Comparison of ENCODE assay signal across 13 cellular contexts in genomic region chr7:37719077-37719476, GRCh38. TPM values are rescaled to one million over a fixed set of nuclear protein-coding genes. Genes with fewer than 3 reads are reported as not detected.
DNase-seq lines count a peak whose midpoint lies in the region; ATAC-seq, FAIRE-seq and TF ChIP-seq lines count a peak whose summit lies in the region.
"Had no signal": no experiment of that assay in that cellular context is flagged by ENCODE, and none has a peak within 500 bp of the region (broad histone marks: within the 10 kb centered on the region; RNA-seq: fewer than 3 reads in every experiment).

No MANE protein-coding gene starts in this region.

- FAIRE-seq in frontal cortex (lab: Jason Lieb, UNC), result no peak

- H3K4me1 Mint-ChIP-seq in HFFc6 (ENCODE audit: low read depth), result no peaks in the 10 kb centered on the region
- H3K4me1 Mint-ChIP-seq in activated T-helper 1 cell treated with anti-CD3 and anti-CD28 coated beads, Interleukin-12 subunit alpha, Interleukin-12 subunit beta, Interleukin-2, Interleukin-4 antibody, amounts not matched to agents 30 ng/mL and 10 ng/mL and 1 ng/mL, durations not matched to agents 14 hours and 24 hours and 36 hours (ENCODE audit: low read depth), result no peaks in the 10 kb centered on the region

- H3K27me3 Mint-ChIP-seq in HFFc6 (ENCODE audit: insufficient read depth), result no peaks in the 10 kb centered on the region; the same call in 1 of the 2 replicates
- H3K27me3 Mint-ChIP-seq in activated T-helper 1 cell treated with anti-CD3 and anti-CD28 coated beads, Interleukin-12 subunit alpha, Interleukin-12 subunit beta, Interleukin-2, Interleukin-4 antibody, amounts not matched to agents 30 ng/mL and 10 ng/mL and 1 ng/mL, durations not matched to agents 14 hours and 24 hours and 36 hours (ENCODE audit: insufficient read depth), result no peaks in the 10 kb centered on the region
- H3K27me3 Mint-ChIP-seq: dendritic cell treated with granulocyte-macrophage colony-stimulating factor and Interleukin-4, amounts not matched to agents 40 ng/mL and 50 ng/mL, for 4 days had no signal

- peaks cover 6% of the 10 kb centered on the region for H3K36me3 Mint-ChIP-seq in HFFc6 (ENCODE audit: low read depth)
- no peaks in the 10 kb centered on the region for H3K36me3 Mint-ChIP-seq in activated T-helper 1 cell treated with anti-CD3 and anti-CD28 coated beads, Interleukin-12 subunit alpha, Interleukin-12 subunit beta, Interleukin-2, Interleukin-4 antibody, amounts not matched to agents 30 ng/mL and 10 ng/mL and 1 ng/mL, durations not matched to agents 14 hours and 24 hours and 36 hours (ENCODE audit: low read depth)

- intact Hi-C loops in activated T-helper 1 cell treated with anti-CD3 and anti-CD28 coated beads, Interleukin-12 subunit alpha, Interleukin-12 subunit beta, Interleukin-2, Interleukin-4 antibody, amounts not matched to agents 30 ng/mL and 10 ng/mL and 1 ng/mL, durations not matched to agents 14 hours and 24 hours and 36 hours (cut with micrococcal nuclease), result no loop called here

- no peak overlapping the region for H3K4me3 ChIP-seq in GM12865 (ENCODE audit: low read depth, low read length)
- H3K4me3 ChIP-seq: adrenal gland, sigmoid colon, tibial artery had no signal

- DNase-seq in GM12865 (ENCODE audit: low read depth) (peak; percentile 80), HFFc6 (no peak), frontal cortex (ENCODE audit: low spot score in 2 of 2) (no peak), SW480 (ENCODE audit: low spot score) (no peak)
- DNase-seq in activated T-helper 1 cell treated with anti-CD3 and anti-CD28 coated beads, Interleukin-12 subunit alpha, Interleukin-12 subunit beta, Interleukin-2, Interleukin-4 antibody, amounts not matched to agents 30 ng/mL and 10 ng/mL and 1 ng/mL, durations not matched to agents 14 hours and 24 hours and 36 hours (ENCODE audit: low spot score), result no peak
- DNase-seq: adrenal gland, NCI-H446, sigmoid colon, tibial artery had no signal

- TF ChIP-seq CTCF in GM12865 (IDR thresholded peaks at IDR 0.05; ENCODE audit: insufficient read depth, low read depth, low read length, missing control alignments) (no peak), HFFc6 (IDR thresholded peaks at IDR 0.05) (no peak)

- no peak overlapping the region for H3K4me3 Mint-ChIP-seq in HFFc6
- H3K4me3 Mint-ChIP-seq in activated T-helper 1 cell treated with anti-CD3 and anti-CD28 coated beads, Interleukin-12 subunit alpha, Interleukin-12 subunit beta, Interleukin-2, Interleukin-4 antibody, amounts not matched to agents 30 ng/mL and 10 ng/mL and 1 ng/mL, durations not matched to agents 14 hours and 24 hours and 36 hours, result no peak overlapping the region
- H3K4me3 Mint-ChIP-seq: dendritic cell treated with granulocyte-macrophage colony-stimulating factor and Interleukin-4, amounts not matched to agents 40 ng/mL and 50 ng/mL, for 4 days had no signal

- peaks cover 49% of the 10 kb centered on the region for H3K9me3 Mint-ChIP-seq in HFFc6
- H3K9me3 Mint-ChIP-seq in activated T-helper 1 cell treated with anti-CD3 and anti-CD28 coated beads, Interleukin-12 subunit alpha, Interleukin-12 subunit beta, Interleukin-2, Interleukin-4 antibody, amounts not matched to agents 30 ng/mL and 10 ng/mL and 1 ng/mL, durations not matched to agents 14 hours and 24 hours and 36 hours, result no peaks in the 10 kb centered on the region
- H3K9me3 Mint-ChIP-seq: dendritic cell treated with granulocyte-macrophage colony-stimulating factor and Interleukin-4, amounts not matched to agents 40 ng/mL and 50 ng/mL, for 4 days had no signal

- H3K27ac Mint-ChIP-seq in HFFc6, result no peak overlapping the region
- H3K27ac Mint-ChIP-seq in activated T-helper 1 cell treated with anti-CD3 and anti-CD28 coated beads, Interleukin-12 subunit alpha, Interleukin-12 subunit beta, Interleukin-2, Interleukin-4 antibody, amounts not matched to agents 30 ng/mL and 10 ng/mL and 1 ng/mL, durations not matched to agents 14 hours and 24 hours and 36 hours, result no peak overlapping the region

- ATAC-seq in GM19035 (IDR thresholded peaks at IDR 0.05; ENCODE audit: unreplicated experiment) (peak; percentile 88), HG02642 (IDR thresholded peaks at IDR 0.05; ENCODE audit: poor library complexity, unreplicated experiment) (peak; percentile 88), HG03432 (IDR thresholded peaks at IDR 0.05; ENCODE audit: unreplicated experiment) (peak; percentile 93)

RNA-seq across cellular contexts. Expression of gene GPR141, which starts 35.5 kb away (rescaled TPM):
- not detected for total RNA-seq in HFFc6 (2021; fragmentation: NEBNext Ultra II Directional; extraction: Animal tissue kit (Norgen Biotek cat#: 25700))
- not detected for total RNA-seq in frontal cortex
- not detected in 2 replicates for total RNA-seq in activated T-helper 1 cell treated with anti-CD3 and anti-CD28 coated beads, Interleukin-12 subunit alpha, Interleukin-12 subunit beta, Interleukin-2, Interleukin-4 antibody, amounts not matched to agents 30 ng/mL and 10 ng/mL and 1 ng/mL, durations not matched to agents 14 hours and 24 hours and 36 hours
